Comparison of ENCODE assay signal across 19 cellular contexts in the genomic region with DNA sequence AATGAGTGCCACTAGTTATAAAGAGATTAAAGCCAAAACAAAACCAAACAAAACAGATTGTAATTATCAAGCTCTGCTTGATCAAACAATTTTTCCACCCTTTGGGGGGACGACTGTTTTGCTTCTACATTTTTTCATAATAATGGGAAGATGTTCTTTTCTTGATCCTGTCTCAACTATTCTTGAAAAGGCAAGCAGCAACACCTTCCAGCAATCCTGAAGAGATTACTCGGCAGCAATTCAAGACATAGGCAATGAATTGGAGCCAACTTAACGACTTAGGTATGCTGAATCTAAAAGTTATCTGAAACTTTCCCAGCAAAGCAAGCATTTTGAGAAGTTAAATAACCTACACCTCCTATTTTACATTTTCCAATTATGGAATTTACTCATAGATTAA.
DNase-seq lines count a peak whose midpoint lies in the region; ATAC-seq and TF ChIP-seq lines count a peak whose summit lies in the region.
"Had no signal": no experiment of that assay in that cellular context is flagged by ENCODE, and none has a peak within 500 bp of the region (broad histone marks: within the 10 kb centered on the region; RNA-seq: fewer than 3 reads in every experiment).

No MANE protein-coding gene starts in this region.

- 20% methylated on average over 3 of the region's 3 CpGs for WGBS in mammary epithelial cell (ENCODE audit: low coverage, missing lambda C conversion rate)
- 21 to 29% (median 26%) methylated on average over 3 of the region's 3 CpGs for WGBS in psoas muscle, 3 donors

- in situ Hi-C loops in mammary epithelial cell (cut with MboI; ENCODE audit: low sequenced_read_pairs in 2 of 2) = no loop called here

- H3K27me3 ChIP-seq in mammary epithelial cell (ENCODE audit: insufficient read depth, low read length) (no peaks in the 10 kb centered on the region), psoas muscle (ENCODE audit: insufficient read depth in 3 of 3, low read length in 2 of 3) (no peaks in the 10 kb centered on the region)
- H3K27me3 ChIP-seq: BLaER1 treated with 17β-estradiol and CSF1 and Interleukin-3, amounts not matched to agents 10 nM and 100 nM had no signal

- ATAC-seq in psoas muscle = no peak
- ATAC-seq: A549; CD8-positive, alpha-beta T cell had no signal

- no peaks in the 10 kb centered on the region for H3K36me3 Mint-ChIP-seq in MCF 10A (ENCODE audit: insufficient read depth, unreplicated experiment)
- H3K36me3 Mint-ChIP-seq: CD8-positive, alpha-beta T cell had no signal

- no peak for TF ChIP-seq CTCF in mammary epithelial cell (conservative IDR thresholded peaks at IDR 0.05 in 1 of 2, IDR thresholded peaks at IDR 0.05 in 1 of 2; ENCODE audit: extremely low read depth in 1 of 2, insufficient read depth in 1 of 2, low read depth in 1 of 2, low read length in 2 of 2)
- no peak for TF ChIP-seq CTCF in MCF 10A (IDR thresholded peaks at IDR 0.05; ENCODE audit: unreplicated experiment)
- TF ChIP-seq CTCF in epithelial cell of esophagus (IDR thresholded peaks at IDR 0.05; ENCODE audit: insufficient read depth, low read depth, low read length, missing control alignments) = no peak
- TF ChIP-seq CTCF in psoas muscle (IDR thresholded peaks at IDR 0.05) = no peak

- peaks cover 4% of the 10 kb centered on the region for H3K4me1 ChIP-seq in mammary epithelial cell (ENCODE audit: insufficient read depth, low read length)
- peaks cover 8% of the 10 kb centered on the region for H3K4me1 ChIP-seq in psoas muscle
- H3K4me1 ChIP-seq: A549; BLaER1 treated with 17β-estradiol and CSF1 and Interleukin-3, amounts not matched to agents 10 nM and 100 nM; Caco-2 had no signal

- no peak overlapping the region for H3K9ac ChIP-seq in mammary epithelial cell (ENCODE audit: insufficient read depth, low read length)
- H3K9ac ChIP-seq: BLaER1 treated with 17β-estradiol and CSF1 and Interleukin-3, amounts not matched to agents 10 nM and 100 nM had no signal

- H3K4me3 Mint-ChIP-seq in MCF 10A (ENCODE audit: unreplicated experiment) = no peak overlapping the region
- H3K4me3 Mint-ChIP-seq: B cell; CD4-positive, alpha-beta T cell; CD8-positive, alpha-beta T cell had no signal

- H3K36me3 ChIP-seq in mammary epithelial cell (ENCODE audit: insufficient read depth, low read length) (no peaks in the 10 kb centered on the region), psoas muscle (ENCODE audit: insufficient read depth in 1 of 2, low read depth in 1 of 2) (no peaks in the 10 kb centered on the region)
- H3K36me3 ChIP-seq: BLaER1 treated with 17β-estradiol and CSF1 and Interleukin-3, amounts not matched to agents 10 nM and 100 nM had no signal

- no peaks in the 10 kb centered on the region for H3K27me3 Mint-ChIP-seq in MCF 10A (ENCODE audit: insufficient read depth, unreplicated experiment)

- peaks cover 6% of the 10 kb centered on the region for H3K9me3 Mint-ChIP-seq in MCF 10A (ENCODE audit: unreplicated experiment)
- H3K9me3 Mint-ChIP-seq: CD4-positive, alpha-beta T cell; CD8-positive, alpha-beta T cell had no signal

- DNase-seq in mammary epithelial cell (no peak), MCF 10A (ENCODE audit: unreplicated experiment) (no peak), epithelial cell of esophagus (ENCODE audit: low read depth) (peak; percentile 37), psoas muscle (no peak), NCI-H2107 (lab: John Stamatoyannopoulos, UW) (no peak)
- no peak for DNase-seq in stimulated activated CD4-positive, alpha-beta T cell treated with anti-CD3 and anti-CD28 coated beads, Interleukin-1b, Interleukin-23, amount 100 ng/mL, for 48 hours
- DNase-seq in stimulated activated CD4-positive, alpha-beta T cell treated with anti-CD3 and anti-CD28 coated beads, Interleukin-2, amount 100 ng/mL, for 24 hours = no peak
- DNase-seq: AML-193; Caco-2; Calu3; CD4-positive, alpha-beta T cell; CD8-positive, alpha-beta T cell; DMS79 treated with DMSO at 0.1 percent for 48 hours; GF-D8 had no signal

- H3K4me1 Mint-ChIP-seq in MCF 10A (ENCODE audit: insufficient read depth, unreplicated experiment) = no peaks in the 10 kb centered on the region
- H3K4me1 Mint-ChIP-seq: B cell had no signal

- CTCF ChIA-PET in mammary epithelial cell (lab: Charles Lee; ENCODE audit: low non-redundant PET) = interaction anchor here (0.7 kb wide), 1 partner anchor 221 kb away, joined by 3 read pairs; no protein-coding TSS in a partner anchor
- CTCF ChIA-PET in MCF 10A (lab: Yijun Ruan, JAX) = no interaction called here

- no peak overlapping the region for H3K4me2 ChIP-seq in mammary epithelial cell (ENCODE audit: insufficient read depth, low read depth, low read length)
- H3K4me2 ChIP-seq: A549; BLaER1 treated with 17β-estradiol and CSF1 and Interleukin-3, amounts not matched to agents 10 nM and 100 nM had no signal

- no TSS peak for BruUV-seq in mammary epithelial cell (replicated peaks; lab: Mats Ljungman, UMichigan)
- no TSS peak for BruUV-seq in MCF 10A (replicated peaks; lab: Mats Ljungman, UMichigan)

- no peak overlapping the region for H3K4me3 ChIP-seq in mammary epithelial cell (replicated peaks in 1 of 3; ENCODE audit: insufficient read depth in 1 of 3, low read depth in 2 of 3, low read length in 3 of 3)
- H3K4me3 ChIP-seq in epithelial cell of esophagus (ENCODE audit: low read length) = no peak overlapping the region
- no peak overlapping the region for H3K4me3 ChIP-seq in psoas muscle
- H3K4me3 ChIP-seq: A549; BLaER1 treated with 17β-estradiol and CSF1 and Interleukin-3, amounts not matched to agents 10 nM and 100 nM had no signal

- H3K9me3 ChIP-seq in mammary epithelial cell (replicated peaks; ENCODE audit: insufficient read depth, low read length) (no peaks in the 10 kb centered on the region), psoas muscle (no peaks in the 10 kb centered on the region)
- H3K9me3 ChIP-seq: A549 had no signal

- no peak overlapping the region for H3K27ac Mint-ChIP-seq in MCF 10A (ENCODE audit: low read depth, unreplicated experiment)
- H3K27ac Mint-ChIP-seq: B cell; CD4-positive, alpha-beta T cell; CD8-positive, alpha-beta T cell had no signal

- intact Hi-C loops in mammary epithelial cell (cut with micrococcal nuclease) (no loop called here), MCF 10A (cut with micrococcal nuclease) (no loop called here), psoas muscle (cut with DNase I) (loop anchor here in 1 of 2 donors (1.0 kb wide), 1 partner anchor 20 kb away; no protein-coding TSS in a partner anchor)

- H3K27ac ChIP-seq in mammary epithelial cell (ENCODE audit: insufficient read depth, low read depth, low read length) = no peak overlapping the region
- H3K27ac ChIP-seq in psoas muscle = peak overlapping the region; percentile 62
- H3K27ac ChIP-seq: 22Rv1; A549; BLaER1 treated with 17β-estradiol and CSF1 and Interleukin-3, amounts not matched to agents 10 nM and 100 nM; C4-2B had no signal

- no peaks in the 10 kb centered on the region for H4K20me1 ChIP-seq in mammary epithelial cell (ENCODE audit: insufficient read depth, low read length)
- H4K20me1 ChIP-seq: BLaER1 treated with 17β-estradiol and CSF1 and Interleukin-3, amounts not matched to agents 10 nM and 100 nM had no signal

- H2AFZ ChIP-seq in mammary epithelial cell (ENCODE audit: low read depth, low read length) = peak overlapping the region; percentile 6

- dilution Hi-C loops in mammary epithelial cell (cut with HindIII; ENCODE audit: low sequenced_read_pairs) = no loop called here

- POLR2A ChIA-PET in MCF 10A (lab: Yijun Ruan, JAX) = no interaction called here

- H3K79me2 ChIP-seq in mammary epithelial cell (ENCODE audit: insufficient read depth, low read length) = no peaks in the 10 kb centered on the region
